19 cellular contexts compared by ENCODE assay signal in the genomic region with DNA sequence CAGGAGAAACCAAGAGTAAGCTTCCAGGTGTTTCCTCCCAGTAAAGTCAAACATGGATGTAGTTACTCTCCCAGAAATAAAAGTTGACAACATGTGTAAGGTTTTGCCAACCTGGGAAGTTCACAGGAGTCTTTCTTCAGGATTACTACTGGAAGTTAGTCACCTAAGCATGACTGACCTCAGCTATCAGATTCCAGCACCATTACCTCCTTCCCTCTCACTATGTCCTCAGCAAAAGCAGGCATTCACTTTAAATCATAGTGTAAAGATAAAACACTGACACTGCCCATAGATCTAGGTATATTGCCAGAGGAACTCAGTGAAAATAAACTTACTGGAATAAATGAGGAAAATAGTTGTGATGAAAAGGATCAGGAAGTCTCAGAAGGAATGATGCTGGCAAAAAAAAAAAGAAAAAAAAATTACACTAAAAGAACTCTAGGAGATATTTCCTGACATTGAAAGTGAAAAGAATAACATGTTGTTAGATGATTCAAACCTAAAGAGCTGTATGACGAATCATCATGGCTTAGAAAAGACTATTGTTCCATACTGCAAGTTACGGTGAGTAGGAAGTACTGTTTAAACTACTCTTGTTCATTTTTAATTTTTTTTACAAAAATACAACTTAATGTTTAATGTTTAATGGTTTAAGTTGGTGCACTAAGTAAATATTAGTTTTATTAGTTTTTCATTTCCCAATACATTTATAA.
DNase-seq lines count a peak whose midpoint lies in the region; ATAC-seq, FAIRE-seq and TF ChIP-seq lines count a peak whose summit lies in the region.
"Had no signal": no experiment of that assay in that cellular context is flagged by ENCODE, and none has a peak within 500 bp of the region (broad histone marks: within the 10 kb centered on the region; RNA-seq: fewer than 3 reads in every experiment).

No MANE protein-coding gene starts in this region.

- peak overlapping the region; percentile 70 for H2AFZ ChIP-seq in OCI-LY1 (ENCODE audit: low read length)

- no peak for TF ChIP-seq CTCF in OCI-LY1 (IDR thresholded peaks at IDR 0.05; ENCODE audit: low read length)
- TF ChIP-seq CTCF in ascending aorta (IDR thresholded peaks at IDR 0.05): no peak

- H3K36me3 ChIP-seq in OCI-LY1 (ENCODE audit: insufficient read depth, low read length): no peaks in the 10 kb centered on the region
- no peaks in the 10 kb centered on the region for H3K36me3 ChIP-seq in ascending aorta
- H3K36me3 ChIP-seq: HAP-1, left ventricle myocardium inferior, tibial artery had no signal

- no peak overlapping the region for H3K4me2 ChIP-seq in OCI-LY1 (ENCODE audit: low read length)

- no peak overlapping the region for H3K4me3 ChIP-seq in OCI-LY1 (ENCODE audit: low read depth, low read length, poor library complexity, severe bottlenecking)
- H3K4me3 ChIP-seq in ascending aorta: no peak overlapping the region
- H3K4me3 ChIP-seq: HAP-1, left ventricle myocardium inferior, skin epidermis, tibial artery had no signal

- peak; percentile 56 for ATAC-seq in GM18867 (IDR thresholded peaks at IDR 0.05; ENCODE audit: unreplicated experiment)
- peak; percentile 91 for ATAC-seq in HG02870 (IDR thresholded peaks at IDR 0.05; ENCODE audit: unreplicated experiment)
- ATAC-seq in HG02981 (IDR thresholded peaks at IDR 0.05; ENCODE audit: unreplicated experiment): no peak
- no peak for ATAC-seq in GM18909 (IDR thresholded peaks at IDR 0.05; ENCODE audit: poor library complexity, unreplicated experiment)
- ATAC-seq: T-helper 17 cell, WTC11 had no signal

- H3K4me1 ChIP-seq in OCI-LY1 (ENCODE audit: insufficient read depth, low read length, severe bottlenecking): no peaks in the 10 kb centered on the region
- H3K4me1 ChIP-seq in ascending aorta: no peaks in the 10 kb centered on the region
- H3K4me1 ChIP-seq: HAP-1, left ventricle myocardium inferior, tibial artery had no signal

- intact Hi-C loops in ascending aorta (cut with DNase I): no loop called here

- H3K27ac ChIP-seq in OCI-LY1 (ENCODE audit: low read depth, low read length, poor library complexity, severe bottlenecking): no peak overlapping the region
- no peak overlapping the region for H3K27ac ChIP-seq in ascending aorta
- H3K27ac ChIP-seq: left ventricle myocardium inferior, skin epidermis, tibial artery had no signal

- no peaks in the 10 kb centered on the region for H3K9me2 ChIP-seq in OCI-LY1 (ENCODE audit: low read depth, low read length)

- H3K79me2 ChIP-seq in OCI-LY1 (ENCODE audit: insufficient read depth, low read length): no peaks in the 10 kb centered on the region

- no peak overlapping the region for H3K9ac ChIP-seq in OCI-LY1 (ENCODE audit: low read length)

- H3K27me3 ChIP-seq in OCI-LY1 (ENCODE audit: insufficient read depth, low read length): no peaks in the 10 kb centered on the region
- no peaks in the 10 kb centered on the region for H3K27me3 ChIP-seq in ascending aorta
- H3K27me3 ChIP-seq: tibial artery had no signal

- H3K9me3 ChIP-seq in OCI-LY1 (ENCODE audit: low read length) (no peaks in the 10 kb centered on the region), ascending aorta (no peaks in the 10 kb centered on the region)
- H3K9me3 ChIP-seq: HAP-1, left ventricle myocardium inferior, tibial artery had no signal

- peak; percentile 58 for FAIRE-seq in islet of Langerhans (lab: Jason Lieb, UNC)

- no peaks in the 10 kb centered on the region for H4K20me1 ChIP-seq in OCI-LY1 (ENCODE audit: insufficient read depth, low read length)

- DNase-seq in NK-92 (lab: John Stamatoyannopoulos, UW; ENCODE audit: unreplicated experiment) (no peak), ascending aorta (ENCODE audit: low spot score in 2 of 2) (no peak)
- DNase-seq: cerebellar nuclear complex; Karpas-422; left ventricle myocardium inferior; NCI-H1105 treated with DMSO at 0.1 percent for 48 hours; NK-92 treated with Interleukin-12 subunit alpha and Interleukin-12 subunit beta, amount 100 ng/mL, for 24 hours; SHP77; T-helper 17 cell; tibial artery had no signal

- no peaks in the 10 kb centered on the region for H3F3A ChIP-seq in OCI-LY1 (ENCODE audit: insufficient read depth, low read length)

Comparison
In these comparisons a context has a peak if more than half of its experiments do, and no peak if none do; other contexts are left out.
1. ATAC-seq: peak in GM18867 (single experiment) and HG02870 (single experiment); none in HG02981 (single experiment) and GM18909 (single experiment).